1 cellular context compared by ENCODE assay signal in the genomic region with DNA sequence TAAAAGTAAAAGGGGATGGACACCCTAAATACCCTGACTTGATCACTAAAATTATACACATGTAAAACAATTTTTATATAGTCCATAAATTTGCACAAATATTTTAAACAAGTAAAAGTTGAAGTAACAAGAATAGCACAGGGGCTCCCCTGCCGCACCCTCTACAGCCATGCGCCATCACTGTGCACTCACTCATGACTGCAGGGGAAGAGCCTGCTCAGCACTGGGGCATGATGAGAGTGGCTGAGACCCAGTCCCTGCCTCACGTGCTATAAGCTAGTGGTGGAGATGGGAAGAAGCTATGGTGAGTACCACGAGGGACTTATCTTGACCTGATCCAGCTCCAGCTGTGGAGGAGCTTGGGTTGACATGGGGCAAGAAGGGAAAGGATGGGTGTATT.
TF ChIP-seq lines count a peak whose summit lies in the region.

No MANE protein-coding gene starts in this region.

TF ChIP-seq in IMR-90, 13 proteins besides CTCF, POLR2A, EP300 and RAD21:
- TF ChIP-seq BHLHE40 (IDR thresholded peaks at IDR 0.05; ENCODE audit: low read depth, low read length) = no peak
- no peak for TF ChIP-seq CHD1 (IDR thresholded peaks at IDR 0.05; ENCODE audit: low read depth, low read length)
- no peak for TF ChIP-seq FOS (IDR thresholded peaks at IDR 0.05; ENCODE audit: low read depth, low read length)
